ENCODE assay signal across 10 cellular contexts in genomic region chr11:126146454-126147192, GRCh38.
DNase-seq lines count a peak whose midpoint lies in the region; ATAC-seq, FAIRE-seq and TF ChIP-seq lines count a peak whose summit lies in the region.
"Had no signal": no experiment of that assay in that cellular context is flagged by ENCODE, and none has a peak within 500 bp of the region (broad histone marks: within the 10 kb centered on the region; RNA-seq: fewer than 3 reads in every experiment).

No MANE protein-coding gene starts in this region.

- in situ Hi-C loops in HepG2 (cut with HindIII; ENCODE audit: extremely low pct_ligation_motif_present, low pct_unique_long_range_greater_than_20kb): no loop called here

- no peaks in the 10 kb centered on the region for H3K79me2 ChIP-seq in HepG2 (ENCODE audit: insufficient read depth, low read length)

- ATAC-seq in HepG2 (peak; percentile 65), right lobe of liver (no peak), HG02938 (IDR thresholded peaks at IDR 0.05; ENCODE audit: unreplicated experiment) (no peak), HG03342 (IDR thresholded peaks at IDR 0.05; ENCODE audit: unreplicated experiment) (no peak)

- no peak for FAIRE-seq in HepG2 (lab: Jason Lieb, UNC)
- FAIRE-seq: frontal cortex had no signal

- TF ChIP-seq CTCF in HepG2 (CRISPR knock-in tag; IDR thresholded peaks at IDR 0.05): no peak
- no peak for TF ChIP-seq CTCF in right lobe of liver (IDR thresholded peaks at IDR 0.05)
- TF ChIP-seq CTCF in tibial nerve (IDR thresholded peaks at IDR 0.05): no peak

- CTCF ChIA-PET in HepG2 (lab: Yijun Ruan, JAX; ENCODE audit: low intra/inter-chr PET ratio, low total read pairs): no interaction called here

- no peak for TF ChIP-seq RAD21 in HepG2 (CRISPR knock-in tag; IDR thresholded peaks at IDR 0.05)

- H3K27ac ChIP-seq in HepG2 (ENCODE audit: extremely low read length, insufficient read depth, low read length) (peak overlapping the region; percentile 88), right lobe of liver (no peak overlapping the region), iPS-18a (ENCODE audit: low read length) (no peak overlapping the region), tibial nerve (peak overlapping the region; percentile 4 to 84 (median 49))

- TSS peak; percentile 44 for BruUV-seq in HepG2 (replicated peaks; lab: Mats Ljungman, UMichigan)

- peak overlapping the region; percentile 100 for H3K4me2 ChIP-seq in HepG2 (ENCODE audit: low read depth, low read length)

- no peaks in the 10 kb centered on the region for H3K9me3 ChIP-seq in HepG2 (ENCODE audit: low read length)
- no peaks in the 10 kb centered on the region for H3K9me3 ChIP-seq in right lobe of liver
- no peaks in the 10 kb centered on the region for H3K9me3 ChIP-seq in iPS-18a (ENCODE audit: control insufficient read depth, low read depth, low read length)
- peaks cover 0 to 6% (median 0%) of the 10 kb centered on the region in 4 donors for H3K9me3 ChIP-seq in tibial nerve

- 7% methylated on average over 13 of the region's 23 CpGs for WGBS in HepG2 (ENCODE audit: low lambda C conversion rate)
- 54% methylated on average over 8 of the region's 23 CpGs for WGBS in right lobe of liver (ENCODE audit: insufficient coverage, low coverage, low lambda C conversion rate, missing lambda C conversion rate)
- 27 to 29% methylated on average over 21 of the region's 23 CpGs for WGBS in tibial nerve, 2 donors

- H3K4me3 ChIP-seq in HepG2 (replicated peaks in 1 of 3; ENCODE audit: insufficient read depth in 1 of 3, low read depth in 2 of 3, low read length in 3 of 3) (peak overlapping the region; percentile 46 to 83 (median 55)), right lobe of liver (no peak overlapping the region), iPS-18a (ENCODE audit: low read length) (peak overlapping the region; percentile 44), tibial nerve (no peak overlapping the region)

- H3K4me1 ChIP-seq in HepG2 (ENCODE audit: insufficient read depth, low read length): peaks cover 78% of the 10 kb centered on the region
- H3K4me1 ChIP-seq in right lobe of liver: peaks cover 0 to 21% (median 9%) of the 10 kb centered on the region in 4 donors
- peaks cover 28% of the 10 kb centered on the region for H3K4me1 ChIP-seq in iPS-18a (ENCODE audit: control insufficient read depth, low read depth, low read length)
- H3K4me1 ChIP-seq in tibial nerve: peaks cover 0 to 29% (median 13%) of the 10 kb centered on the region in 4 donors

- H4K20me1 ChIP-seq in HepG2 (ENCODE audit: insufficient read depth, low read length): no peaks in the 10 kb centered on the region

- peak; percentile 84 for DNase-seq in HepG2 (ENCODE audit: low spot score)
- DNase-seq in right lobe of liver: no peak
- peak; percentile 82 for DNase-seq in NCI-H748 (lab: John Stamatoyannopoulos, UW; ENCODE audit: unreplicated experiment)
- DNase-seq in tibial nerve (ENCODE audit: low spot score in 2 of 2): no peak
- DNase-seq in germinal center (ENCODE audit: low spot score): no peak
- DNase-seq: activated CD4-positive, alpha-beta memory T cell treated with anti-CD3 and anti-CD28 coated beads for 36 hours had no signal

- H2AFZ ChIP-seq in HepG2 (ENCODE audit: low read length): no peak overlapping the region

- peak in 1 of 2 experiments; percentile 37; a peak in 1 of 4 replicates for TF ChIP-seq POLR2A in HepG2 (IDR thresholded peaks at IDR 0.05; ENCODE audit: insufficient read depth in 1 of 2, low read depth in 2 of 2, low read length in 2 of 2)
- TF ChIP-seq POLR2A in right lobe of liver (IDR thresholded peaks at IDR 0.05): no peak
- no peak for TF ChIP-seq POLR2A in tibial nerve (IDR thresholded peaks at IDR 0.05)

- POLR2A ChIA-PET in HepG2 (lab: Yijun Ruan, JAX): interaction anchor here (0.6 to 4.9 kb wide), 17 partner anchors 9 to 135 kb away, joined by 3 to 104 read pairs (median 6); partner anchors contain the start of genes CDON and FAM118B

- H3K27me3 ChIP-seq in HepG2 (ENCODE audit: control insufficient read depth in 1 of 2, insufficient read depth in 2 of 2, low read length in 2 of 2) (no peaks in the 10 kb centered on the region), right lobe of liver (no peaks in the 10 kb centered on the region), iPS-18a (ENCODE audit: control insufficient read depth, insufficient read depth, low read length) (no peaks in the 10 kb centered on the region), tibial nerve (no peaks in the 10 kb centered on the region)

- H3K9ac ChIP-seq in HepG2 (ENCODE audit: insufficient read depth, low read depth, low read length): peak overlapping the region; percentile 78
- peak overlapping the region; percentile 43 for H3K9ac ChIP-seq in iPS-18a (ENCODE audit: low read length)

- intact Hi-C loops in HepG2 (cut with micrococcal nuclease; ENCODE audit: unreplicated experiment): loop anchor here (1.0 to 2.0 kb wide), 3 partner anchors 40 to 84 kb away; partner anchors contain the start of gene CDON
- intact Hi-C loops in right lobe of liver (cut with DNase I): no loop called here

- TF ChIP-seq EP300 in HepG2 (IDR thresholded peaks at IDR 0.05; ENCODE audit: low read depth in 2 of 2, low read length in 2 of 2) (no peak), HepG2 (CRISPR knock-in tag; IDR thresholded peaks at IDR 0.05; ENCODE audit: borderline replicate concordance) (no peak), tibial nerve (IDR thresholded peaks at IDR 0.05) (no peak)

- H3K36me3 ChIP-seq in HepG2 (replicated peaks in 1 of 2; ENCODE audit: control insufficient read depth in 1 of 2, insufficient read depth in 2 of 2, low read length in 2 of 2) (no peaks in the 10 kb centered on the region), right lobe of liver (no peaks in the 10 kb centered on the region), iPS-18a (ENCODE audit: control insufficient read depth, low read depth, low read length) (no peaks in the 10 kb centered on the region), tibial nerve (no peaks in the 10 kb centered on the region)

TF ChIP-seq in HepG2, 621 proteins besides CTCF, POLR2A, EP300 and RAD21 (continues in another document):
- TF ChIP-seq, protein P1, sequence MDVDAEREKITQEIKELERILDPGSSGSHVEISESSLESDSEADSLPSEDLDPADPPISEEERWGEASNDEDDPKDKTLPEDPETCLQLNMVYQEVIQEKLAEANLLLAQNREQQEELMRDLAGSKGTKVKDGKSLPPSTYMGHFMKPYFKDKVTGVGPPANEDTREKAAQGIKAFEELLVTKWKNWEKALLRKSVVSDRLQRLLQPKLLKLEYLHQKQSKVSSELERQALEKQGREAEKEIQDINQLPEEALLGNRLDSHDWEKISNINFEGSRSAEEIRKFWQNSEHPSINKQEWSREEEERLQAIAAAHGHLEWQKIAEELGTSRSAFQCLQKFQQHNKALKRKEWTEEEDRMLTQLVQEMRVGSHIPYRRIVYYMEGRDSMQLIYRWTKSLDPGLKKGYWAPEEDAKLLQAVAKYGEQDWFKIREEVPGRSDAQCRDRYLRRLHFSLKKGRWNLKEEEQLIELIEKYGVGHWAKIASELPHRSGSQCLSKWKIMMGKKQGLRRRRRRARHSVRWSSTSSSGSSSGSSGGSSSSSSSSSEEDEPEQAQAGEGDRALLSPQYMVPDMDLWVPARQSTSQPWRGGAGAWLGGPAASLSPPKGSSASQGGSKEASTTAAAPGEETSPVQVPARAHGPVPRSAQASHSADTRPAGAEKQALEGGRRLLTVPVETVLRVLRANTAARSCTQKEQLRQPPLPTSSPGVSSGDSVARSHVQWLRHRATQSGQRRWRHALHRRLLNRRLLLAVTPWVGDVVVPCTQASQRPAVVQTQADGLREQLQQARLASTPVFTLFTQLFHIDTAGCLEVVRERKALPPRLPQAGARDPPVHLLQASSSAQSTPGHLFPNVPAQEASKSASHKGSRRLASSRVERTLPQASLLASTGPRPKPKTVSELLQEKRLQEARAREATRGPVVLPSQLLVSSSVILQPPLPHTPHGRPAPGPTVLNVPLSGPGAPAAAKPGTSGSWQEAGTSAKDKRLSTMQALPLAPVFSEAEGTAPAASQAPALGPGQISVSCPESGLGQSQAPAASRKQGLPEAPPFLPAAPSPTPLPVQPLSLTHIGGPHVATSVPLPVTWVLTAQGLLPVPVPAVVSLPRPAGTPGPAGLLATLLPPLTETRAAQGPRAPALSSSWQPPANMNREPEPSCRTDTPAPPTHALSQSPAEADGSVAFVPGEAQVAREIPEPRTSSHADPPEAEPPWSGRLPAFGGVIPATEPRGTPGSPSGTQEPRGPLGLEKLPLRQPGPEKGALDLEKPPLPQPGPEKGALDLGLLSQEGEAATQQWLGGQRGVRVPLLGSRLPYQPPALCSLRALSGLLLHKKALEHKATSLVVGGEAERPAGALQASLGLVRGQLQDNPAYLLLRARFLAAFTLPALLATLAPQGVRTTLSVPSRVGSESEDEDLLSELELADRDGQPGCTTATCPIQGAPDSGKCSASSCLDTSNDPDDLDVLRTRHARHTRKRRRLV (CRISPR knock-in tag; IDR thresholded peaks at IDR 0.05): no peak
- TF ChIP-seq ZNF136 (CRISPR knock-in tag; IDR thresholded peaks at IDR 0.05; ENCODE audit: low read depth) (no peak), ZNF317 (CRISPR knock-in tag; IDR thresholded peaks at IDR 0.05) (no peak), ATF2 (CRISPR knock-in tag; IDR thresholded peaks at IDR 0.05) (no peak), ZNF543 (CRISPR knock-in tag; IDR thresholded peaks at IDR 0.05) (peak; percentile 12; the same call in 1 of the 2 replicates)

Comparison
In these comparisons a context has a peak if more than half of its experiments do, and no peak if none do; other contexts are left out.
1. DNase-seq: peak in HepG2 (single experiment) and NCI-H748 (single experiment); none in right lobe of liver (0 of 3), tibial nerve (0 of 2) and germinal center (single experiment).
2. H3K27ac ChIP-seq: peak in HepG2 (single experiment) and tibial nerve (4 of 4); none in right lobe of liver (0 of 3) and iPS-18a (single experiment).
3. H3K4me3 ChIP-seq: peak in HepG2 (3 of 3) and iPS-18a (single experiment); none in right lobe of liver (0 of 3) and tibial nerve (0 of 4).